8 cellular contexts compared by ENCODE assay signal in genomic region chr7:130441408-130441854, GRCh38. TPM values are rescaled to one million over a fixed set of nuclear protein-coding genes. Genes with fewer than 3 reads are reported as not detected.
A peak's percentile ranks its signal among the peaks of the same experiment; 100 is the strongest.
DNase-seq lines count a peak whose midpoint lies in the region; ATAC-seq and TF ChIP-seq lines count a peak whose summit lies in the region.

No MANE protein-coding gene starts in this region.

- no peaks in the 10 kb centered on the region for H3K9me3 ChIP-seq in right atrium auricular region
- no peaks in the 10 kb centered on the region for H3K9me3 ChIP-seq in upper lobe of left lung

- H3K27ac ChIP-seq in right atrium auricular region (peak overlapping the region; percentile 82 to 86), caudate nucleus (ENCODE audit: low read depth, low read length) (peak overlapping the region; percentile 60), upper lobe of left lung (peak overlapping the region; percentile 81 to 91 (median 90))

- no peaks in the 10 kb centered on the region for H3K27me3 ChIP-seq in right atrium auricular region
- no peaks in the 10 kb centered on the region for H3K27me3 ChIP-seq in upper lobe of left lung

- no peak for TF ChIP-seq POLR2A in upper lobe of left lung (IDR thresholded peaks at IDR 0.05)

- intact Hi-C loops in Right ventricle myocardium superior (cut with DNase I): no loop called here

- TF ChIP-seq EP300 in upper lobe of left lung (IDR thresholded peaks at IDR 0.05): no peak

- ATAC-seq in Right ventricle myocardium superior (ENCODE audit: poor library complexity) (no peak), upper lobe of left lung (ENCODE audit: low FRiP score in 2 of 2) (no peak)

- H3K36me3 ChIP-seq in right atrium auricular region: no peaks in the 10 kb centered on the region
- no peaks in the 10 kb centered on the region for H3K36me3 ChIP-seq in upper lobe of left lung

- TF ChIP-seq CTCF in right atrium auricular region (IDR thresholded peaks at IDR 0.05) (no peak), upper lobe of left lung (IDR thresholded peaks at IDR 0.05) (no peak)

- H3K4me3 ChIP-seq in right atrium auricular region (peak overlapping the region; percentile 71 to 75), upper lobe of left lung (peak overlapping the region; percentile 66 to 92 (median 85))

- WGBS in upper lobe of left lung, 2 donors: 24 to 32% methylated on average over 9 of the region's 9 CpGs

- H3K4me1 ChIP-seq in right atrium auricular region: peaks cover 0 to 16% of the 10 kb centered on the region in 2 donors
- peaks cover 13 to 25% (median 17%) of the 10 kb centered on the region in 4 donors for H3K4me1 ChIP-seq in upper lobe of left lung

- DNase-seq in right atrium auricular region (ENCODE audit: low spot score) (no peak), Right ventricle myocardium superior (no peak), NCI-H526 treated with DMSO at 0.1 percent for 48 hours (lab: John Stamatoyannopoulos, UW) (peak; percentile 65), caudate nucleus (lab: John Stamatoyannopoulos, UW) (peak in 12 of 61 donors; percentile 2 to 76 (median 30)), lung microvascular endothelial cell (ENCODE audit: low read depth in 2 of 2) (peak; percentile 43 to 61), upper lobe of left lung (no peak), middle frontal gyrus (ENCODE audit: extremely low spot score, low spot score) (no peak)
- no peak for DNase-seq in stimulated activated CD4-positive, alpha-beta T cell treated with anti-CD3 and anti-CD28 coated beads, Interleukin-4, amount 100 ng/mL, for 24 hours

RNA-seq across cellular contexts. Expression of gene CEP41, which starts 0.6 kb away (rescaled TPM):
- total RNA-seq in right atrium auricular region (1 to 10 TPM; 1.5 to 5.5 TPM), Right ventricle myocardium superior (4.2 TPM), lung microvascular endothelial cell (1.6 and 3.1 TPM in 2 replicates), upper lobe of left lung (10 to 100 TPM in 1 of 6 donors, 1 to 10 TPM in 5; 4.3 to 11.5 (median 7.2) TPM)

RNA-seq across cellular contexts. Expression of gene MEST, which starts 50.5 kb away (rescaled TPM):
- 10 to 100 TPM in 1 of 2 donors, 1 to 10 TPM in 1; 7.2 to 27.8 TPM for total RNA-seq in right atrium auricular region
- total RNA-seq in Right ventricle myocardium superior: 6.4 TPM
- total RNA-seq in lung microvascular endothelial cell: 0.40 and 1.1 TPM in 2 replicates
- total RNA-seq in upper lobe of left lung: 10 to 100 TPM; 13.9 to 52.5 (median 17.8) TPM

Comparison
In these comparisons a context has a peak if more than half of its experiments do, and no peak if none do; other contexts are left out.
1. DNase-seq: peak in NCI-H526 treated with DMSO at 0.1 percent for 48 hours (single experiment) and lung microvascular endothelial cell (2 of 2); none in right atrium auricular region (single experiment), Right ventricle myocardium superior (single experiment), upper lobe of left lung (0 of 2), stimulated activated CD4-positive, alpha-beta T cell treated with anti-CD3 and anti-CD28 coated beads, Interleukin-4, amount 100 ng/mL, for 24 hours (single experiment) and middle frontal gyrus (single experiment).
2. Peak in every context shown above with its lines, with median percentiles within 50 percentile points of each other: H3K27ac ChIP-seq.